Comparison of ENCODE assay signal across 11 cellular contexts in genomic region chr3:39104961-39105686, GRCh38. TPM values are rescaled to one million over a fixed set of nuclear protein-coding genes. Genes with fewer than 3 reads are reported as not detected.
DNase-seq lines count a peak whose midpoint lies in the region; ATAC-seq and TF ChIP-seq lines count a peak whose summit lies in the region.
"Had no signal": no experiment of that assay in that cellular context is flagged by ENCODE, and none has a peak within 500 bp of the region (broad histone marks: within the 10 kb centered on the region; RNA-seq: fewer than 3 reads in every experiment).

No MANE protein-coding gene starts in this region.

- peak overlapping the region; percentile 85 for H3K4me3 ChIP-seq in coronary artery

- TF ChIP-seq POLR2A in GM18505 (IDR thresholded peaks at IDR 0.05; ENCODE audit: borderline replicate concordance, extremely low read depth, insufficient read depth, insufficient read length), result no peak

- peak overlapping the region in 1 of 2 donors; percentile 96 for H3K27ac ChIP-seq in coronary artery

- no peak for ATAC-seq in GM18505 (IDR thresholded peaks at IDR 0.05; ENCODE audit: unreplicated experiment)
- ATAC-seq: effector memory CD8-positive, alpha-beta T cell; GM12878 had no signal

- TF ChIP-seq CTCF in coronary artery (IDR thresholded peaks at IDR 0.05), result no peak

- DNase-seq in SHP77 (lab: John Stamatoyannopoulos, UW) (peak; percentile 9 to 34), SHP77 treated with DMSO at 0.1 percent for 48 hours (lab: John Stamatoyannopoulos, UW) (no peak), NCI-H1105 (lab: John Stamatoyannopoulos, UW) (peak; percentile 33), coronary artery (ENCODE audit: low spot score) (no peak), mucosa of gallbladder (ENCODE audit: low spot score) (no peak), midbrain (lab: John Stamatoyannopoulos, UW) (no peak)
- peak; percentile 25 for DNase-seq in stimulated activated CD8-positive, alpha-beta memory T cell treated with anti-CD3 and anti-CD28 coated beads, Interleukin-4, amount 100 ng/mL, for 48 hours
- DNase-seq: effector memory CD8-positive, alpha-beta T cell; NCI-H1092 had no signal

RNA-seq across cellular contexts. Expression of gene GORASP1, which starts 2.3 kb away (rescaled TPM):
- 84.3 TPM for total RNA-seq in mucosa of gallbladder

RNA-seq across cellular contexts. Expression of gene TTC21A, which starts 2.4 kb away (rescaled TPM):
- 13.4 TPM for total RNA-seq in mucosa of gallbladder

RNA-seq across cellular contexts. Expression of gene CSRNP1, which starts 48.3 kb away (rescaled TPM):
- 21.7 TPM for total RNA-seq in mucosa of gallbladder

RNA-seq across cellular contexts. Expression of gene WDR48, which starts 53.3 kb away (rescaled TPM):
- total RNA-seq in mucosa of gallbladder, result 45.6 TPM

RNA-seq across cellular contexts. Expression of gene SCN11A, which starts 53.4 kb away (rescaled TPM):
- total RNA-seq in mucosa of gallbladder, result 0.09 TPM

Comparison
In these comparisons a context has a peak if more than half of its experiments do, and no peak if none do; other contexts are left out.
1. DNase-seq: peak in SHP77 (2 of 2), NCI-H1105 (single experiment) and stimulated activated CD8-positive, alpha-beta memory T cell treated with anti-CD3 and anti-CD28 coated beads, Interleukin-4, amount 100 ng/mL, for 48 hours (single experiment); none in SHP77 treated with DMSO at 0.1 percent for 48 hours (single experiment), coronary artery (single experiment), mucosa of gallbladder (single experiment) and midbrain (single experiment).